2 cellular contexts compared by ENCODE assay signal in the genomic region with DNA sequence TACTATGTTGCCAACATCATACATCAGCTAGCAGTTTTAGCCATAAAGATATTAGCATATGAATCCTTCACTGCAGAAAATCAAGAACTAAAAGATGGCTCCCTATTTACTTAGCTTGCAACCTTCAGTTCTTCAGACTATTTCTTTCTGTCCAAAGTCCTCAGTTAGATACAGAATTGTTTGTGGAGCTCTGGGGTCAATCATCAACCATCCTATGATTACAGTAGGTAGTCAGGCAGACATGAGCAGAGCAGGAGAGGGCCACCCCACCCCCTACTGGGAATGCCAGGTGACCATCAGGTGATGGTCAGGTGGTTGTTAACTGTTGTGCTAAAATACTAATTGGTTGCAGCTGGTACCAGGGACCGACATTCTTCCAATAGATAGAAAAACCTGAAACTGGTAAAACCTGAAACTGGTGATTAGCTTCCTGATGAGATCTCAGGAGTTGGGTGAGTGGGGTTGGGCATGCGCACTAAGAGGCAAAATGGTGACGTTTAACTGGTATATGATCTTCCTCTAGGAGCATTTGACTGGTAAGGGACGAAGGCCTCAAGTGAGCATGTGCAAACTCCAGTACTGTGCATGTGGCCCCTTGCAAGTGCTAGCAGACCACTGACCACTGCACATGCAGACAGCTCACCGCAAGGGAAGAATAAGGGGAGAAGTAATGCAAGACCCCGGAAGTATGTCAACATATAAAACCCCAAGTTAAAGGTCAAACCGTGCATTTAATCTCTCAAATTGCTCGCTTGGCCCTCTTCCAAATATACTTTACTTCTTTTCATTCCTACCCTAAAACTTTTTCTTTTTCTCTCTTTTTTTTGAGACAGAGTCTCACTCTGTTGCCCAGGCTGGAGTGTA.
A peak's percentile ranks its signal among the peaks of the same experiment; 100 is the strongest.
TF ChIP-seq lines count a peak whose summit lies in the region.

No MANE protein-coding gene starts in this region.

TF ChIP-seq in GM23338, 12 proteins besides CTCF, POLR2A, EP300 and RAD21 (continues in another document):
- TF ChIP-seq ZNF331 (CRISPR knock-in tag; IDR thresholded peaks at IDR 0.05; ENCODE audit: low read depth), result no peak
- TF ChIP-seq NANOG (IDR thresholded peaks at IDR 0.05; ENCODE audit: borderline replicate concordance), result no peak
- TF ChIP-seq POLR2AphosphoS5 (IDR thresholded peaks at IDR 0.05; ENCODE audit: low read depth), result no peak
- TF ChIP-seq CREB1 (CRISPR knock-in tag; IDR thresholded peaks at IDR 0.05; ENCODE audit: low read depth), result no peak
- TF ChIP-seq, protein P1, sequence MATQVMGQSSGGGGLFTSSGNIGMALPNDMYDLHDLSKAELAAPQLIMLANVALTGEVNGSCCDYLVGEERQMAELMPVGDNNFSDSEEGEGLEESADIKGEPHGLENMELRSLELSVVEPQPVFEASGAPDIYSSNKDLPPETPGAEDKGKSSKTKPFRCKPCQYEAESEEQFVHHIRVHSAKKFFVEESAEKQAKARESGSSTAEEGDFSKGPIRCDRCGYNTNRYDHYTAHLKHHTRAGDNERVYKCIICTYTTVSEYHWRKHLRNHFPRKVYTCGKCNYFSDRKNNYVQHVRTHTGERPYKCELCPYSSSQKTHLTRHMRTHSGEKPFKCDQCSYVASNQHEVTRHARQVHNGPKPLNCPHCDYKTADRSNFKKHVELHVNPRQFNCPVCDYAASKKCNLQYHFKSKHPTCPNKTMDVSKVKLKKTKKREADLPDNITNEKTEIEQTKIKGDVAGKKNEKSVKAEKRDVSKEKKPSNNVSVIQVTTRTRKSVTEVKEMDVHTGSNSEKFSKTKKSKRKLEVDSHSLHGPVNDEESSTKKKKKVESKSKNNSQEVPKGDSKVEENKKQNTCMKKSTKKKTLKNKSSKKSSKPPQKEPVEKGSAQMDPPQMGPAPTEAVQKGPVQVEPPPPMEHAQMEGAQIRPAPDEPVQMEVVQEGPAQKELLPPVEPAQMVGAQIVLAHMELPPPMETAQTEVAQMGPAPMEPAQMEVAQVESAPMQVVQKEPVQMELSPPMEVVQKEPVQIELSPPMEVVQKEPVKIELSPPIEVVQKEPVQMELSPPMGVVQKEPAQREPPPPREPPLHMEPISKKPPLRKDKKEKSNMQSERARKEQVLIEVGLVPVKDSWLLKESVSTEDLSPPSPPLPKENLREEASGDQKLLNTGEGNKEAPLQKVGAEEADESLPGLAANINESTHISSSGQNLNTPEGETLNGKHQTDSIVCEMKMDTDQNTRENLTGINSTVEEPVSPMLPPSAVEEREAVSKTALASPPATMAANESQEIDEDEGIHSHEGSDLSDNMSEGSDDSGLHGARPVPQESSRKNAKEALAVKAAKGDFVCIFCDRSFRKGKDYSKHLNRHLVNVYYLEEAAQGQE (IDR thresholded peaks at IDR 0.05; ENCODE audit: unreplicated experiment), result no peak
- TF ChIP-seq EZH2 (IDR thresholded peaks at IDR 0.05; ENCODE audit: low read depth, unreplicated experiment), result no peak
- TF ChIP-seq, protein P2, sequence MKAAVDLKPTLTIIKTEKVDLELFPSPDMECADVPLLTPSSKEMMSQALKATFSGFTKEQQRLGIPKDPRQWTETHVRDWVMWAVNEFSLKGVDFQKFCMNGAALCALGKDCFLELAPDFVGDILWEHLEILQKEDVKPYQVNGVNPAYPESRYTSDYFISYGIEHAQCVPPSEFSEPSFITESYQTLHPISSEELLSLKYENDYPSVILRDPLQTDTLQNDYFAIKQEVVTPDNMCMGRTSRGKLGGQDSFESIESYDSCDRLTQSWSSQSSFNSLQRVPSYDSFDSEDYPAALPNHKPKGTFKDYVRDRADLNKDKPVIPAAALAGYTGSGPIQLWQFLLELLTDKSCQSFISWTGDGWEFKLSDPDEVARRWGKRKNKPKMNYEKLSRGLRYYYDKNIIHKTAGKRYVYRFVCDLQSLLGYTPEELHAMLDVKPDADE (IDR thresholded peaks at IDR 0.05), result no peak

TF ChIP-seq in K562, 482 proteins besides CTCF, POLR2A, EP300 and RAD21:
- TF ChIP-seq NRF1 (conservative IDR thresholded peaks at IDR 0.05 in 1 of 2, IDR thresholded peaks at IDR 0.05 in 1 of 2) (peak; percentile 82 to 84), PTRF (tag; IDR thresholded peaks at IDR 0.05) (no peak)
